19 cellular contexts compared by ENCODE assay signal in the genomic region with DNA sequence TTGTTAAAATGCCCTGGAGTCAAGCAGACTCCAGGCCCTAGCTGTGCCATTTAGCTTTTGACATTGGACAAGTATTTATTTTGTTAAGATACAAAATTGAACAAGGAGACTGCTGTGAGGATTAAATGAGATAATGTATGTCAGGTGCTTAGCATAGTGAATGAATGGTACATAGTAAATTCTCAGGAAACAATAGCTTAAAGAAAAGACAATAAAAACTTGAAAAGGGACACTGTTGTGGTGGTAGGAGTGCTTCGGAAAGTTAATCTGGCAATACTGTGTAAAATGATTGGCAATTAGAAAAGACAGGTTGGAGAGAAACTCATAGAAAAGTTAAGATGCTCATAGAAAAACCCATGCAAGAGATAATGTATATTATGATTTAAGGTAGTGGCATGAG.
"Had no signal": no experiment of that assay in that cellular context is flagged by ENCODE, and none has a peak within 500 bp of the region (broad histone marks: within the 10 kb centered on the region; RNA-seq: fewer than 3 reads in every experiment).

No MANE protein-coding gene starts in this region.

- H3K36me3 Mint-ChIP-seq: natural killer cell had no signal

- H3K4me3 ChIP-seq: dorsolateral prefrontal cortex, lower lobe of right lung, right lobe of liver, suprapubic skin, transverse colon, upper lobe of right lung, vagina had no signal

- H3K36me3 ChIP-seq: lower lobe of right lung, neutrophil, right lobe of liver, suprapubic skin, transverse colon, upper lobe of right lung, vagina had no signal

- H2AFZ ChIP-seq: parathyroid adenoma had no signal

- H3K9me3 Mint-ChIP-seq: natural killer cell; neural crest cell; stimulated activated naive CD8-positive, alpha-beta T cell treated with anti-CD3 and anti-CD28 coated beads, Interleukin-15, amount 100 ng/mL, for 72 hours had no signal

- ATAC-seq: left ventricle myocardium superior; lower lobe of right lung; natural killer cell; right lobe of liver; stimulated activated naive CD8-positive, alpha-beta T cell treated with anti-CD3 and anti-CD28 coated beads, Interleukin-15, amount 100 ng/mL, for 72 hours; upper lobe of right lung had no signal

- H3K9me3 ChIP-seq: lower lobe of right lung, neutrophil, right lobe of liver, suprapubic skin, transverse colon, upper lobe of right lung, vagina had no signal

- H3K4me1 Mint-ChIP-seq: natural killer cell; stimulated activated naive CD8-positive, alpha-beta T cell treated with anti-CD3 and anti-CD28 coated beads, Interleukin-15, amount 100 ng/mL, for 72 hours had no signal

- H3K27ac Mint-ChIP-seq: natural killer cell; progenitor cell of endocrine pancreas; stimulated activated naive CD8-positive, alpha-beta T cell treated with anti-CD3 and anti-CD28 coated beads, Interleukin-15, amount 100 ng/mL, for 72 hours had no signal

- H3K4me3 Mint-ChIP-seq: natural killer cell; neural crest cell; stimulated activated naive CD8-positive, alpha-beta T cell treated with anti-CD3 and anti-CD28 coated beads, Interleukin-15, amount 100 ng/mL, for 72 hours had no signal

- H3K27me3 Mint-ChIP-seq: progenitor cell of endocrine pancreas; stimulated activated naive CD8-positive, alpha-beta T cell treated with anti-CD3 and anti-CD28 coated beads, Interleukin-15, amount 100 ng/mL, for 72 hours had no signal

- H3K27ac ChIP-seq: lower lobe of right lung, neutrophil, parathyroid adenoma, right lobe of liver, suprapubic skin, transverse colon, upper lobe of right lung, vagina had no signal

- H3K27me3 ChIP-seq: dorsolateral prefrontal cortex, neutrophil, right lobe of liver, suprapubic skin, transverse colon, upper lobe of right lung, vagina had no signal

- H3K9ac ChIP-seq: parathyroid adenoma had no signal

- DNase-seq: dorsolateral prefrontal cortex; effector CD4-positive, alpha-beta T cell; left ventricle myocardium superior; lower lobe of right lung; natural killer cell; right lobe of liver; small intestine; stimulated activated CD4-positive, alpha-beta T cell treated with anti-CD3 and anti-CD28 coated beads, Interleukin-15, amount 100 ng/mL, for 24 hours; stimulated activated CD4-positive, alpha-beta T cell treated with anti-CD3 and anti-CD28 coated beads, Interleukin-2, amount 100 ng/mL, for 48 hours; stimulated activated naive CD4-positive, alpha-beta T cell; stimulated activated naive CD8-positive, alpha-beta T cell treated with anti-CD3 and anti-CD28 coated beads, Interleukin-15, amount 100 ng/mL, for 72 hours; transverse colon; upper lobe of right lung had no signal

- H3K4me1 ChIP-seq: parathyroid adenoma, right lobe of liver had no signal
